In genomic region chr12:13661005-13661887, GRCh38 we compare ENCODE assay signal across 10 cellular contexts.
DNase-seq lines count a peak whose midpoint lies in the region; ATAC-seq and TF ChIP-seq lines count a peak whose summit lies in the region.
"Had no signal": no experiment of that assay in that cellular context is flagged by ENCODE, and none has a peak within 500 bp of the region (broad histone marks: within the 10 kb centered on the region; RNA-seq: fewer than 3 reads in every experiment).

No MANE protein-coding gene starts in this region.

- WGBS in prostate gland: 45% methylated on average over 11 of the region's 11 CpGs

- no peaks in the 10 kb centered on the region for H3K9me3 ChIP-seq in HAP-1
- H3K9me3 ChIP-seq in cardiac muscle cell (ENCODE audit: low read depth): no peaks in the 10 kb centered on the region
- H3K9me3 ChIP-seq in prostate gland: no peaks in the 10 kb centered on the region
- H3K9me3 ChIP-seq: BLaER1 had no signal

- no peaks in the 10 kb centered on the region for H3K9me3 Mint-ChIP-seq in activated naive CD4-positive, alpha-beta T cell treated with anti-CD3 and anti-CD28 coated beads, Interleukin-2, amount 10 ng/mL, durations not matched to agents 7 days and 5 days
- H3K9me3 Mint-ChIP-seq: activated naive CD4-positive, alpha-beta T cell treated with anti-CD3 and anti-CD28 coated beads, Interleukin-2, amount 50 U/mL, for 72 hours had no signal

- no peak overlapping the region for H3K4me3 ChIP-seq in HAP-1
- H3K4me3 ChIP-seq in cardiac muscle cell: no peak overlapping the region
- H3K4me3 ChIP-seq in prostate gland: no peak overlapping the region
- H3K4me3 ChIP-seq: BLaER1 had no signal

- H3K27ac ChIP-seq in cardiac muscle cell: no peak overlapping the region
- H3K27ac ChIP-seq in prostate gland: no peak overlapping the region
- H3K27ac ChIP-seq: BLaER1 had no signal

- in situ Hi-C loops in HAP-1 (cut with MboI; ENCODE audit: low sequenced_read_pairs): no loop called here

- DNase-seq in NCI-H146 (lab: John Stamatoyannopoulos, UW) (peak; percentile 44), NCI-H146 treated with DMSO at 0.1 percent for 48 hours (lab: John Stamatoyannopoulos, UW; ENCODE audit: unreplicated experiment) (no peak), HAP-1 (ENCODE audit: low spot score in 2 of 2) (peak; percentile 32 to 57), NCI-H1930 (lab: John Stamatoyannopoulos, UW) (peak; percentile 6 to 53), cardiac muscle cell (ENCODE audit: low read depth in 1 of 2, low spot score in 1 of 2) (peak; percentile 67 to 77), prostate gland (ENCODE audit: low spot score) (peak; percentile 13)
- DNase-seq in activated naive CD4-positive, alpha-beta T cell treated with anti-CD3 and anti-CD28 coated beads, Interleukin-2, amount 10 ng/mL, durations not matched to agents 7 days and 5 days: peak; percentile 43

- no peak for ATAC-seq in HG03460 (IDR thresholded peaks at IDR 0.05; ENCODE audit: unreplicated experiment)
- ATAC-seq: activated naive CD4-positive, alpha-beta T cell treated with anti-CD3 and anti-CD28 coated beads, Interleukin-2, amount 50 U/mL, for 72 hours had no signal

- H3K4me1 ChIP-seq in HAP-1 (no peaks in the 10 kb centered on the region), cardiac muscle cell (ENCODE audit: low read depth) (no peaks in the 10 kb centered on the region), prostate gland (replicated peaks) (no peaks in the 10 kb centered on the region)

- no peaks in the 10 kb centered on the region for H3K36me3 Mint-ChIP-seq in activated naive CD4-positive, alpha-beta T cell treated with anti-CD3 and anti-CD28 coated beads, Interleukin-2, amount 10 ng/mL, durations not matched to agents 7 days and 5 days
- H3K36me3 Mint-ChIP-seq: activated naive CD4-positive, alpha-beta T cell treated with anti-CD3 and anti-CD28 coated beads, Interleukin-2, amount 50 U/mL, for 72 hours had no signal

- TF ChIP-seq POLR2A in prostate gland (IDR thresholded peaks at IDR 0.05): no peak

- H3K4me3 Mint-ChIP-seq in activated naive CD4-positive, alpha-beta T cell treated with anti-CD3 and anti-CD28 coated beads, Interleukin-2, amount 10 ng/mL, durations not matched to agents 7 days and 5 days: no peak overlapping the region

- no peaks in the 10 kb centered on the region for H3K4me1 Mint-ChIP-seq in activated naive CD4-positive, alpha-beta T cell treated with anti-CD3 and anti-CD28 coated beads, Interleukin-2, amount 10 ng/mL, durations not matched to agents 7 days and 5 days

- H3K27ac Mint-ChIP-seq in activated naive CD4-positive, alpha-beta T cell treated with anti-CD3 and anti-CD28 coated beads, Interleukin-2, amount 10 ng/mL, durations not matched to agents 7 days and 5 days: no peak overlapping the region
- H3K27ac Mint-ChIP-seq: activated naive CD4-positive, alpha-beta T cell treated with anti-CD3 and anti-CD28 coated beads, Interleukin-2, amount 50 U/mL, for 72 hours had no signal

- no peaks in the 10 kb centered on the region for H3K36me3 ChIP-seq in HAP-1 (replicated peaks)
- H3K36me3 ChIP-seq in cardiac muscle cell: no peaks in the 10 kb centered on the region
- H3K36me3 ChIP-seq in prostate gland: no peaks in the 10 kb centered on the region
- H3K36me3 ChIP-seq: BLaER1 had no signal

- peaks cover 3% of the 10 kb centered on the region for H3K27me3 Mint-ChIP-seq in activated naive CD4-positive, alpha-beta T cell treated with anti-CD3 and anti-CD28 coated beads, Interleukin-2, amount 10 ng/mL, durations not matched to agents 7 days and 5 days

- CTCF ChIA-PET in activated naive CD4-positive, alpha-beta T cell treated with anti-CD3 and anti-CD28 coated beads, Interleukin-2, amount 10 ng/mL, durations not matched to agents 7 days and 5 days (lab: Charles Lee): interaction anchor here (1.0 to 2.0 kb wide), 4 partner anchors 15 to 405 kb away, joined by 3 to 13 read pairs (median 4); no protein-coding TSS in a partner anchor

- TF ChIP-seq CTCF in cardiac muscle cell (IDR thresholded peaks at IDR 0.05; ENCODE audit: low read depth, low read length) (peak; percentile 88), prostate gland (IDR thresholded peaks at IDR 0.05) (peak; percentile 31 to 57 (median 44))

- intact Hi-C loops in prostate gland (cut with DNase I): loop anchor here (2.0 kb wide), 1 partner anchor 382 kb away; no protein-coding TSS in a partner anchor

- H3K27me3 ChIP-seq in HAP-1 (ENCODE audit: low read depth) (peaks cover 3% of the 10 kb centered on the region), cardiac muscle cell (peaks cover 18% of the 10 kb centered on the region), prostate gland (replicated peaks; ENCODE audit: insufficient read depth) (no peaks in the 10 kb centered on the region)
- H3K27me3 ChIP-seq: BLaER1 had no signal
